In the genomic region with DNA sequence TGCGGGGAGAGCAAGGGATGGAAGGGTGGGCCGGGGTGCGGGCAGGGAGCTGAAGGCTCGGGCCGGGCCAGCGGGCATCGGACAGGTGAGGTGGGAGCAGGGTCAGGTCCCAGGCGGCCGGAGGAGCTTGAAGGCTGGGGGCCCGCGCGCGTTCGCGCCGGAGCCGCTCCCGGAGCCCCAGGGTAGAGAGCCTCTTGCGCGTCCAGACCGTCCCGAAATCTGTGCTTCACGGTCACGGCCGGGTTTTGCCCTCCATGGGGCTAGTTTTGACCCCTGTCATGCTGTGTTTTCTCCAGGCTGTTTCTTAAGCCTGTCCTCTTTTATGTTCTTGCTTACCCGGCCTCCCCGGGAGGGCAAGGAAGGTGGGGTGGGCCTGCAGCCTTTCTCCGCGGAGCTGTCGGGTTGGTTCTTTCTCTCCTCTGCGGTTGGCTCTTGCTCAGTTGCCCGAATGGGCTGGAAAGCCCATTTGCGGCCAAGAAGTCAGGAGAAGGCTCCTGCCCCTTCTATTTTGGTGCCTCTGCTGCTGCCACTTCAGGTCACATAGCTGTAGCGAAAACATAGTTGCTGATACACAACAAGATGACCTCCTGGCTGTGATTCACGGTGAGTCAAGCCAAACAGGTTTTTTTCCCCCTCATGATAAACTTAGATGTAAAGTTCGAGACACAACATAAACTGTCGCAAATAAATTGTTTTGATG, we compare ENCODE assay signal across 8 cellular contexts. TPM values are rescaled to one million over a fixed set of nuclear protein-coding genes. Genes with fewer than 3 reads are reported as not detected.
DNase-seq lines count a peak whose midpoint lies in the region; ATAC-seq and TF ChIP-seq lines count a peak whose summit lies in the region.

No MANE protein-coding gene starts in this region.

- peak overlapping the region; percentile 15 for H3K18ac ChIP-seq in mesendoderm (ENCODE audit: low read length)

- no peak overlapping the region for H4K8ac ChIP-seq in mesendoderm (ENCODE audit: low read depth, low read length)

- TF ChIP-seq CTCF in Calu3 (IDR thresholded peaks at IDR 0.05; ENCODE audit: unreplicated experiment) (no peak), WI38 (IDR thresholded peaks at IDR 0.05; ENCODE audit: low read depth, low read length) (no peak), endodermal cell (conservative IDR thresholded peaks at IDR 0.05) (peak; percentile 16), transverse colon (IDR thresholded peaks at IDR 0.05) (no peak)

- H3K27ac Mint-ChIP-seq in Calu3 (ENCODE audit: unreplicated experiment) (peak overlapping the region; percentile 87), endodermal cell (peak overlapping the region; percentile 89)

- H3K56ac ChIP-seq in mesendoderm (ENCODE audit: low read length): peak overlapping the region; percentile 91

- 1 to 7% methylated on average over 6 to 35 of the region's 37 CpGs for WGBS in endodermal cell (ENCODE audit: insufficient coverage in 1 of 2, insufficient read length in 1 of 2), 2 experiments
- no CpG with 5 or more reads among the region's 37 CpGs for WGBS in mesendoderm (ENCODE audit: extremely low coverage, insufficient coverage, low lambda C conversion rate)
- WGBS in transverse colon (ENCODE audit: low coverage in 1 of 2), 2 donors: 1 to 22% methylated on average over 4 to 37 of the region's 37 CpGs

- H3K4me3 Mint-ChIP-seq in Calu3 (ENCODE audit: low read depth, unreplicated experiment) (peak overlapping the region; percentile 97), endodermal cell (peak overlapping the region; percentile 89)

- CTCF ChIA-PET in Calu3 (lab: Charles Lee): interaction anchor here (0.7 to 0.9 kb wide), 2 partner anchors 17 to 49 kb away, joined by 3 to 5 read pairs; no protein-coding TSS in a partner anchor

- H3K27me3 ChIP-seq in endodermal cell (ENCODE audit: control insufficient read depth, insufficient read depth, low read length, poor library complexity, severe bottlenecking): no peaks in the 10 kb centered on the region
- H3K27me3 ChIP-seq in mesendoderm (ENCODE audit: insufficient read depth, low read length, poor library complexity): no peaks in the 10 kb centered on the region
- H3K27me3 ChIP-seq in transverse colon: no peaks in the 10 kb centered on the region

- H2BK120ac ChIP-seq in mesendoderm (ENCODE audit: low read depth, low read length): no peak overlapping the region

- no peak overlapping the region for H2BK5ac ChIP-seq in mesendoderm (ENCODE audit: low read length)

- no peak overlapping the region for H2AK5ac ChIP-seq in mesendoderm (ENCODE audit: low read length)

- no peak for TF ChIP-seq EP300 in transverse colon (IDR thresholded peaks at IDR 0.05; ENCODE audit: low read depth)

- intact Hi-C loops in Calu3 (cut with micrococcal nuclease; ENCODE audit: unreplicated experiment) (loop anchor here (2.0 kb wide), 1 partner anchor 37 kb away; no protein-coding TSS in a partner anchor), transverse colon (cut with DNase I; ENCODE audit: low total_unique reads) (no loop called here)

- ATAC-seq in GM19467 (IDR thresholded peaks at IDR 0.05; ENCODE audit: unreplicated experiment): peak; percentile 39
- ATAC-seq in HG03520 (IDR thresholded peaks at IDR 0.05; ENCODE audit: unreplicated experiment): peak; percentile 29

- TF ChIP-seq POLR2A in transverse colon (IDR thresholded peaks at IDR 0.05): no peak

- no peaks in the 10 kb centered on the region for H3K9me3 ChIP-seq in endodermal cell (ENCODE audit: control insufficient read depth, low read length)
- no peaks in the 10 kb centered on the region for H3K9me3 ChIP-seq in transverse colon

- H3K23ac ChIP-seq in mesendoderm (ENCODE audit: low read length): no peak overlapping the region

- peaks cover 15% of the 10 kb centered on the region for H3K79me2 ChIP-seq in mesendoderm (ENCODE audit: control insufficient read depth, insufficient read depth, low read length)

- H3K9me3 Mint-ChIP-seq in Calu3 (ENCODE audit: low read depth, unreplicated experiment): no peaks in the 10 kb centered on the region
- H3K9me3 Mint-ChIP-seq in endodermal cell: no peaks in the 10 kb centered on the region

- peaks cover 5% of the 10 kb centered on the region for H3K79me1 ChIP-seq in mesendoderm (ENCODE audit: low read length)

- peak; percentile 35 for DNase-seq in Calu3
- DNase-seq in endodermal cell: peak; percentile 77
- peak; percentile 42 for DNase-seq in mesendoderm
- DNase-seq in transverse colon: peak; percentile 27
- no peak for DNase-seq in mucosa of gallbladder (ENCODE audit: low spot score)

- H3K4ac ChIP-seq in mesendoderm (ENCODE audit: low read depth, low read length): no peak overlapping the region

- H3K36me3 ChIP-seq in endodermal cell (ENCODE audit: control insufficient read depth, insufficient read depth, low read length): peaks cover 6% of the 10 kb centered on the region
- H3K36me3 ChIP-seq in mesendoderm (ENCODE audit: control insufficient read depth, insufficient read depth, low read length): no peaks in the 10 kb centered on the region
- H3K36me3 ChIP-seq in transverse colon: no peaks in the 10 kb centered on the region

- no peak overlapping the region for H2BK15ac ChIP-seq in mesendoderm (replicated peaks; ENCODE audit: low read depth)

- peaks cover 17% of the 10 kb centered on the region for H3K36me3 Mint-ChIP-seq in Calu3 (ENCODE audit: insufficient read depth, unreplicated experiment)
- peaks cover 7% of the 10 kb centered on the region for H3K36me3 Mint-ChIP-seq in endodermal cell (ENCODE audit: low read depth)

- H3K4me1 Mint-ChIP-seq in Calu3 (ENCODE audit: low read depth, unreplicated experiment): peaks cover 10% of the 10 kb centered on the region
- peaks cover 30% of the 10 kb centered on the region for H3K4me1 Mint-ChIP-seq in endodermal cell

- no TSS peak for BruUV-seq in Calu3 (replicated peaks; lab: Mats Ljungman, UMichigan)

- H3K4me1 ChIP-seq in endodermal cell (ENCODE audit: control insufficient read depth, insufficient read depth, low read length): no peaks in the 10 kb centered on the region
- no peaks in the 10 kb centered on the region for H3K4me1 ChIP-seq in mesendoderm (ENCODE audit: control insufficient read depth, low read depth, low read length)
- H3K4me1 ChIP-seq in transverse colon: peaks cover 0 to 32% (median 15%) of the 10 kb centered on the region in 4 donors

- H3K27me3 Mint-ChIP-seq in Calu3 (ENCODE audit: unreplicated experiment) (peaks cover 17% of the 10 kb centered on the region), endodermal cell (ENCODE audit: insufficient read depth) (peaks cover under 1% of the 10 kb centered on the region)

- H4K5ac ChIP-seq in mesendoderm (ENCODE audit: low read length): no peak overlapping the region

- peak overlapping the region; percentile 12 for H3K4me2 ChIP-seq in mesendoderm (ENCODE audit: low read length)

- H3K4me3 ChIP-seq in WI38 (ENCODE audit: low read depth, low read length) (peak overlapping the region; percentile 75), endodermal cell (ENCODE audit: low read length) (peak overlapping the region; percentile 88), mesendoderm (ENCODE audit: low read length) (peak overlapping the region; percentile 89), transverse colon (peak overlapping the region; percentile 50 to 97 (median 93))

- H3K9ac ChIP-seq in endodermal cell (ENCODE audit: extremely low read depth, low read length, poor library complexity, severe bottlenecking): peak overlapping the region; percentile 66
- H3K9ac ChIP-seq in mesendoderm (ENCODE audit: low read length): peak overlapping the region; percentile 82

- in situ Hi-C loops in transverse colon (cut with MboI; ENCODE audit: low pct_ligation_motif_present in 1 of 4, low pct_unique_long_range_greater_than_20kb in 1 of 4, low sequenced_read_pairs in 3 of 4): no loop called here

- H3K27ac ChIP-seq in endodermal cell (ENCODE audit: low read depth, low read length) (no peak overlapping the region), mesendoderm (ENCODE audit: low read depth, low read length) (no peak overlapping the region), transverse colon (peak overlapping the region; percentile 79 to 91 (median 89))

RNA-seq across cellular contexts. Expression of a gene that starts 0.7 kb away (rescaled TPM):
- total RNA-seq in Calu3 (2022): 22.9 and 25.6 TPM in 2 replicates
- 10 to 100 TPM; 28.9 to 33.0 TPM for total RNA-seq in endodermal cell
- 35.7 TPM for polyA plus RNA-seq in endodermal cell (2013, experiment 1 of 2)
- polyA plus RNA-seq in endodermal cell (2013, experiment 2 of 2): 35.8 TPM
- 37.9 TPM for polyA plus RNA-seq in mesendoderm (2013, experiment 1 of 2)
- polyA plus RNA-seq in mesendoderm (2013, experiment 2 of 2): 40.1 TPM
- total RNA-seq in transverse colon: 10 to 100 TPM in 2 of 4 donors, 1 to 10 TPM in 2; 3.0 to 21.9 (median 8.9) TPM
- total RNA-seq in mucosa of gallbladder: 11.0 TPM

RNA-seq across cellular contexts. Expression of a gene that starts 49.8 kb away (rescaled TPM):
- 91.8 and 94.3 TPM in 2 replicates for total RNA-seq in Calu3 (2022)
- 10 to 100 TPM; 68.6 to 72.9 TPM for total RNA-seq in endodermal cell
- polyA plus RNA-seq in endodermal cell (2013, experiment 1 of 2): 39.5 TPM
- polyA plus RNA-seq in endodermal cell (2013, experiment 2 of 2): 43.1 TPM
- 106 TPM for polyA plus RNA-seq in mesendoderm (2013, experiment 1 of 2)
- polyA plus RNA-seq in mesendoderm (2013, experiment 2 of 2): 110 TPM
- 10 to 100 TPM in 3 of 4 donors, 1 to 10 TPM in 1; 2.2 to 35.2 (median 15.9) TPM for total RNA-seq in transverse colon
- total RNA-seq in mucosa of gallbladder: 29.8 TPM

Comparison
In these comparisons a context has a peak if more than half of its experiments do, and no peak if none do; other contexts are left out.
1. H3K27ac ChIP-seq: peak in transverse colon (4 of 4); none in endodermal cell (single experiment) and mesendoderm (single experiment).
2. Peak in every context shown above with its lines, with median percentiles within 50 percentile points of each other: H3K4me3 ChIP-seq.